18 cellular contexts compared by ENCODE assay signal in the genomic region with DNA sequence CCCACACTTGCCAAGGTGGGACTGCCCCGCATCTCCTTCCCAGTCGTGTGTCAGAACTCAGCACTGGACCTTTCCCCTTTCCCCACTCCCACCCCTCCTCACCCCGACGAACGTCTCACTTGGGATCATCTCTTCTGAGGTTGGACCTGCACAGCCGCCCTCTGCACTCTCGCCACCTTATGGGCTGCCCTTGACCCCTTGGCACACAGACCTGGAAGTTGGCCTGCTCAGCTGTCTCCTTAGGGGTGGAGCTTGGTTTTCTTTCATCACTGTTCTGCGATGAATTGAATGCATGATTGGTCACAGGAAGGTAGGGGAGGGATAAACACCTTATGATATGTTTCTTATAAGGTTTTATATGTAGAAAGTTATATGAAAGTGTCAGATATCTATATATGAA.
A peak's percentile ranks its signal among the peaks of the same experiment; 100 is the strongest.
DNase-seq lines count a peak whose midpoint lies in the region; ATAC-seq and TF ChIP-seq lines count a peak whose summit lies in the region.
"Had no signal": no experiment of that assay in that cellular context is flagged by ENCODE, and none has a peak within 500 bp of the region (broad histone marks: within the 10 kb centered on the region; RNA-seq: fewer than 3 reads in every experiment).

No MANE protein-coding gene starts in this region.

- H3K4me1 ChIP-seq in BLaER1 treated with 17β-estradiol and CSF1 and Interleukin-3, amounts not matched to agents 10 nM and 100 nM = peaks cover 66 to 100% (median 99%) of the 10 kb centered on the region in 10 experiments
- peaks cover 0 to 21% (median 0%) of the 10 kb centered on the region in 4 donors for H3K4me1 ChIP-seq in right lobe of liver

- peaks cover 30% of the 10 kb centered on the region for H3K4me1 Mint-ChIP-seq in activated T-helper 1 cell treated with anti-CD3 and anti-CD28 coated beads, Interleukin-12 subunit alpha, Interleukin-12 subunit beta, Interleukin-2, Interleukin-4 antibody, amounts not matched to agents 30 ng/mL and 10 ng/mL and 1 ng/mL, durations not matched to agents 14 hours and 24 hours and 36 hours (ENCODE audit: low read depth)
- peaks cover 20% of the 10 kb centered on the region for H3K4me1 Mint-ChIP-seq in progenitor cell of endocrine pancreas (ENCODE audit: low read depth)
- peaks cover 17% of the 10 kb centered on the region for H3K4me1 Mint-ChIP-seq in activated CD8-positive, alpha-beta T cell treated with anti-CD3 and anti-CD28 coated beads for 36 hours (ENCODE audit: low read depth)

- TF ChIP-seq POLR2A in right lobe of liver (IDR thresholded peaks at IDR 0.05) = no peak

- intact Hi-C loops in activated T-helper 1 cell treated with anti-CD3 and anti-CD28 coated beads, Interleukin-12 subunit alpha, Interleukin-12 subunit beta, Interleukin-2, Interleukin-4 antibody, amounts not matched to agents 30 ng/mL and 10 ng/mL and 1 ng/mL, durations not matched to agents 14 hours and 24 hours and 36 hours (cut with micrococcal nuclease) = no loop called here
- intact Hi-C loops in right lobe of liver (cut with DNase I) = no loop called here
- intact Hi-C loops in sciatic nerve (cut with DNase I) = no loop called here
- intact Hi-C loops in activated CD8-positive, alpha-beta T cell treated with anti-CD3 and anti-CD28 coated beads for 36 hours (cut with micrococcal nuclease) = no loop called here

- 52% methylated on average over 3 of the region's 8 CpGs for WGBS in right lobe of liver (ENCODE audit: insufficient coverage, low coverage, low lambda C conversion rate, missing lambda C conversion rate)

- no peaks in the 10 kb centered on the region; a peak in 1 of 22 replicates for H4K20me1 ChIP-seq in BLaER1 treated with 17β-estradiol and CSF1 and Interleukin-3, amounts not matched to agents 10 nM and 100 nM

- no peaks in the 10 kb centered on the region for H3K27me3 Mint-ChIP-seq in activated T-helper 1 cell treated with anti-CD3 and anti-CD28 coated beads, Interleukin-12 subunit alpha, Interleukin-12 subunit beta, Interleukin-2, Interleukin-4 antibody, amounts not matched to agents 30 ng/mL and 10 ng/mL and 1 ng/mL, durations not matched to agents 14 hours and 24 hours and 36 hours (ENCODE audit: insufficient read depth)
- no peaks in the 10 kb centered on the region for H3K27me3 Mint-ChIP-seq in progenitor cell of endocrine pancreas
- no peaks in the 10 kb centered on the region for H3K27me3 Mint-ChIP-seq in activated CD8-positive, alpha-beta T cell treated with anti-CD3 and anti-CD28 coated beads for 36 hours

- peaks cover 17% of the 10 kb centered on the region for H3K36me3 Mint-ChIP-seq in activated T-helper 1 cell treated with anti-CD3 and anti-CD28 coated beads, Interleukin-12 subunit alpha, Interleukin-12 subunit beta, Interleukin-2, Interleukin-4 antibody, amounts not matched to agents 30 ng/mL and 10 ng/mL and 1 ng/mL, durations not matched to agents 14 hours and 24 hours and 36 hours (ENCODE audit: low read depth)
- peaks cover 24% of the 10 kb centered on the region for H3K36me3 Mint-ChIP-seq in progenitor cell of endocrine pancreas (ENCODE audit: insufficient read depth)
- H3K36me3 Mint-ChIP-seq in activated CD8-positive, alpha-beta T cell treated with anti-CD3 and anti-CD28 coated beads for 36 hours (ENCODE audit: low read depth) = peaks cover 10% of the 10 kb centered on the region

- H3K9me3 ChIP-seq in BLaER1 treated with 17β-estradiol and CSF1 and Interleukin-3, amounts not matched to agents 10 nM and 100 nM (replicated peaks in 1 of 11) = no peaks in the 10 kb centered on the region
- no peaks in the 10 kb centered on the region for H3K9me3 ChIP-seq in right lobe of liver
- H3K9me3 ChIP-seq: Peyer's patch had no signal

- H3K27ac ChIP-seq in BLaER1 treated with 17β-estradiol and CSF1 and Interleukin-3, amounts not matched to agents 10 nM and 100 nM = peak overlapping the region; percentile 57 to 97 (median 67); a peak in 17 of 22 replicates
- peak overlapping the region in 1 of 3 donors; percentile 65 for H3K27ac ChIP-seq in right lobe of liver

- H3K4me3 Mint-ChIP-seq in activated T-helper 1 cell treated with anti-CD3 and anti-CD28 coated beads, Interleukin-12 subunit alpha, Interleukin-12 subunit beta, Interleukin-2, Interleukin-4 antibody, amounts not matched to agents 30 ng/mL and 10 ng/mL and 1 ng/mL, durations not matched to agents 14 hours and 24 hours and 36 hours = no peak overlapping the region
- H3K4me3 Mint-ChIP-seq in progenitor cell of endocrine pancreas (ENCODE audit: low read depth) = no peak overlapping the region
- H3K4me3 Mint-ChIP-seq in activated CD8-positive, alpha-beta T cell treated with anti-CD3 and anti-CD28 coated beads for 36 hours = no peak overlapping the region

- H3K9me3 Mint-ChIP-seq in activated T-helper 1 cell treated with anti-CD3 and anti-CD28 coated beads, Interleukin-12 subunit alpha, Interleukin-12 subunit beta, Interleukin-2, Interleukin-4 antibody, amounts not matched to agents 30 ng/mL and 10 ng/mL and 1 ng/mL, durations not matched to agents 14 hours and 24 hours and 36 hours = no peaks in the 10 kb centered on the region
- peaks cover 3% of the 10 kb centered on the region for H3K9me3 Mint-ChIP-seq in progenitor cell of endocrine pancreas (ENCODE audit: low read depth)
- no peaks in the 10 kb centered on the region for H3K9me3 Mint-ChIP-seq in activated CD8-positive, alpha-beta T cell treated with anti-CD3 and anti-CD28 coated beads for 36 hours

- ATAC-seq in right lobe of liver (peak; percentile 69 to 85 (median 71)), sciatic nerve (peak; percentile 43), GM19452 (IDR thresholded peaks at IDR 0.05; ENCODE audit: unreplicated experiment) (no peak)
- ATAC-seq in activated CD8-positive, alpha-beta T cell treated with anti-CD3 and anti-CD28 coated beads for 36 hours = no peak
- ATAC-seq: Right ventricle myocardium inferior had no signal

- POLR2A ChIA-PET in activated CD8-positive, alpha-beta T cell treated with anti-CD3 and anti-CD28 coated beads for 36 hours (lab: Charles Lee) = no interaction called here

- H3K27me3 ChIP-seq in BLaER1 treated with 17β-estradiol and CSF1 and Interleukin-3, amounts not matched to agents 10 nM and 100 nM = no peaks in the 10 kb centered on the region
- H3K27me3 ChIP-seq in right lobe of liver = no peaks in the 10 kb centered on the region
- H3K27me3 ChIP-seq: Peyer's patch had no signal

- H3K4me2 ChIP-seq in BLaER1 treated with 17β-estradiol and CSF1 and Interleukin-3, amounts not matched to agents 10 nM and 100 nM = peak overlapping the region; percentile 64 to 95 (median 85)

- H3K9ac ChIP-seq in BLaER1 treated with 17β-estradiol and CSF1 and Interleukin-3, amounts not matched to agents 10 nM and 100 nM = peak overlapping the region in 6 of 11 experiments; percentile 18 to 69 (median 44); a peak in 6 of 22 replicates

- peak overlapping the region; percentile 31 for H3K27ac Mint-ChIP-seq in activated T-helper 1 cell treated with anti-CD3 and anti-CD28 coated beads, Interleukin-12 subunit alpha, Interleukin-12 subunit beta, Interleukin-2, Interleukin-4 antibody, amounts not matched to agents 30 ng/mL and 10 ng/mL and 1 ng/mL, durations not matched to agents 14 hours and 24 hours and 36 hours
- H3K27ac Mint-ChIP-seq in progenitor cell of endocrine pancreas = no peak overlapping the region
- no peak overlapping the region for H3K27ac Mint-ChIP-seq in activated CD8-positive, alpha-beta T cell treated with anti-CD3 and anti-CD28 coated beads for 36 hours

- H3K4me3 ChIP-seq in BLaER1 treated with 17β-estradiol and CSF1 and Interleukin-3, amounts not matched to agents 10 nM and 100 nM = no peak overlapping the region
- H3K4me3 ChIP-seq in right lobe of liver = no peak overlapping the region
- H3K4me3 ChIP-seq: Peyer's patch had no signal

- DNase-seq in activated T-helper 1 cell treated with anti-CD3 and anti-CD28 coated beads, Interleukin-12 subunit alpha, Interleukin-12 subunit beta, Interleukin-2, Interleukin-4 antibody, amounts not matched to agents 30 ng/mL and 10 ng/mL and 1 ng/mL, durations not matched to agents 14 hours and 24 hours and 36 hours (ENCODE audit: low spot score) = no peak
- peak in 2 of 3 donors; percentile 57 to 85 for DNase-seq in right lobe of liver
- no peak for DNase-seq in sciatic nerve (ENCODE audit: low spot score)
- no peak for DNase-seq in progenitor cell of endocrine pancreas (ENCODE audit: low spot score, unreplicated experiment)
- DNase-seq in activated CD8-positive, alpha-beta T cell treated with anti-CD3 and anti-CD28 coated beads for 36 hours = no peak
- no peak for DNase-seq in activated gamma-delta T cell (lab: John Stamatoyannopoulos, UW)
- DNase-seq: C1 segment of cervical spinal cord; DMS79 treated with DMSO at 0.1 percent for 48 hours; KG1; MV-4-11; NCI-H1694 treated with DMSO at 0.1 percent for 48 hours; NCI-H510A; NCI-H748 treated with DMSO at 0.1 percent for 48 hours; NK-92 treated with Interleukin-12 subunit alpha and Interleukin-12 subunit beta, amount 100 ng/mL, for 24 hours; Peyer's patch had no signal

- peaks cover 0 to 52% (median 32%) of the 10 kb centered on the region in 11 experiments; a peak in 14 of 22 replicates for H3K36me3 ChIP-seq in BLaER1 treated with 17β-estradiol and CSF1 and Interleukin-3, amounts not matched to agents 10 nM and 100 nM
- no peaks in the 10 kb centered on the region for H3K36me3 ChIP-seq in right lobe of liver
- H3K36me3 ChIP-seq: Peyer's patch had no signal

- CTCF ChIA-PET in activated CD8-positive, alpha-beta T cell treated with anti-CD3 and anti-CD28 coated beads for 36 hours (lab: Charles Lee) = interaction anchor here (0.6 to 0.8 kb wide), 2 partner anchors 10 to 52 kb away, joined by 3 read pairs; no protein-coding TSS in a partner anchor

- TF ChIP-seq CTCF in right lobe of liver (IDR thresholded peaks at IDR 0.05) (no peak), progenitor cell of endocrine pancreas (IDR thresholded peaks at IDR 0.05; ENCODE audit: unreplicated experiment) (no peak)
- TF ChIP-seq CTCF in activated CD8-positive, alpha-beta T cell treated with anti-CD3 and anti-CD28 coated beads for 36 hours (IDR thresholded peaks at IDR 0.05) = no peak

Comparison
In these comparisons a context has a peak if more than half of its experiments do, and no peak if none do; other contexts are left out.
1. DNase-seq: peak in right lobe of liver (2 of 3); none in activated T-helper 1 cell treated with anti-CD3 and anti-CD28 coated beads, Interleukin-12 subunit alpha, Interleukin-12 subunit beta, Interleukin-2, Interleukin-4 antibody, amounts not matched to agents 30 ng/mL and 10 ng/mL and 1 ng/mL, durations not matched to agents 14 hours and 24 hours and 36 hours (single experiment), sciatic nerve (single experiment), progenitor cell of endocrine pancreas (single experiment), activated CD8-positive, alpha-beta T cell treated with anti-CD3 and anti-CD28 coated beads for 36 hours (single experiment) and activated gamma-delta T cell (single experiment).
2. ATAC-seq: peak in right lobe of liver (4 of 4) and sciatic nerve (single experiment); none in activated CD8-positive, alpha-beta T cell treated with anti-CD3 and anti-CD28 coated beads for 36 hours (single experiment) and GM19452 (single experiment).